21 cellular contexts compared by ENCODE assay signal in the genomic region with DNA sequence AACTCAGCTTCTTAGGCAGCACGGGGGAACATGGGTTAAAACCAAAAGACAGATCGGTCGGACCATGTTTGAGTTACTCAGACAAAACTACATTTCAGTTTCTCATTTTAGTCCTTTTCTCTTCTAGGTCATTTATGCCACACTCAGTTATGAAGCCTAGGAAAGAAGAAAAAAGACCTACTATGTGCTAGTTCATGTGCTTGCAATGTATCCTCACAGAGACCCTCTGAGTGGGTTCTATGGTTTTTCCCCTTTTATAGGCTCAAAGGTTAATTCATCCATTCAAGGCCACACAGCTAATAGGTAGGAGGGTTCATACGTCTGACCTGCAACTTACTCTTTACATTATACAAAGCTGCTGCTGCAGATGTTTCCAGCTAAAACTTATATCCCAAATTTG.
DNase-seq lines count a peak whose midpoint lies in the region; ATAC-seq, FAIRE-seq and TF ChIP-seq lines count a peak whose summit lies in the region.
"Had no signal": no experiment of that assay in that cellular context is flagged by ENCODE, and none has a peak within 500 bp of the region (broad histone marks: within the 10 kb centered on the region; RNA-seq: fewer than 3 reads in every experiment).

No MANE protein-coding gene starts in this region.

- peak overlapping the region; percentile 28 for H3K4me3 ChIP-seq in Jurkat, Clone E6-1 (ENCODE audit: low read length)
- no peak overlapping the region for H3K4me3 ChIP-seq in GM12878
- no peak overlapping the region for H3K4me3 ChIP-seq in psoas muscle
- H3K4me3 ChIP-seq in A673 (ENCODE audit: low read depth, low read length, poor library complexity, severe bottlenecking), result no peak overlapping the region
- H3K4me3 ChIP-seq: coronary artery, mucosa of descending colon had no signal

- intact Hi-C loops in CD4-positive, alpha-beta T cell (cut with DNase I, micrococcal nuclease), result loop anchor here in 1 of 2 experiments (5.0 kb wide), 1 partner anchor 186 kb away; no protein-coding TSS in a partner anchor
- intact Hi-C loops in GM12878 (cut with micrococcal nuclease; ENCODE audit: unreplicated experiment), result loop anchor here (10.0 kb wide), 2 partner anchors 102 to 178 kb away; a partner anchor contains a TSS
- intact Hi-C loops in psoas muscle (cut with DNase I), result loop anchor here in 1 of 2 donors (10.0 kb wide), 2 partner anchors 178 to 352 kb away; a partner anchor contains a TSS
- intact Hi-C loops in A673 (cut with micrococcal nuclease; ENCODE audit: unreplicated experiment), result no loop called here

- DNase-seq in CD4-positive, alpha-beta T cell, result no peak
- DNase-seq in Jurkat, Clone E6-1 (ENCODE audit: low read depth, low spot score), result no peak
- DNase-seq in GM12878 (ENCODE audit: low read depth, low spot score) (no peak), psoas muscle (no peak), GM20000 (ENCODE audit: low spot score) (no peak), ecto neural progenitor cell (ENCODE audit: low spot score) (no peak), A673 (ENCODE audit: low spot score) (no peak)
- DNase-seq: activated B cell treated with CpG ODN at 0.5 μM for 24 hours; activated naive CD4-positive, alpha-beta T cell treated with Interleukin-2 at 50 U/mL for 16 hours; brain microvascular endothelial cell; DMS 273 treated with DMSO at 0.1 percent for 48 hours; left cardiac atrium; mucosa of descending colon; NCI-H2171; NCI-H748 treated with DMSO at 0.1 percent for 48 hours; occipital lobe; SIG-M5; stimulated activated CD4-positive, alpha-beta T cell treated with anti-CD3 and anti-CD28 coated beads, Interleukin-1b, Interleukin-23, amount 100 ng/mL, for 48 hours had no signal

- in situ Hi-C loops in GM12878 (cut with MboI), result no loop called here

- 78% methylated on average over 4 of the region's 4 CpGs for WGBS in GM12878 (ENCODE audit: insufficient coverage, insufficient replicate concordance, low lambda C conversion rate, missing lambda C conversion rate)
- WGBS in psoas muscle, 3 donors, result 82 to 97% (median 93%) methylated on average over 4 of the region's 4 CpGs

- H3K4me1 ChIP-seq in GM12878 (ENCODE audit: control insufficient read depth, insufficient read depth, low read length), result peaks cover 11% of the 10 kb centered on the region
- H3K4me1 ChIP-seq in psoas muscle, result peaks cover 10% of the 10 kb centered on the region
- H3K4me1 ChIP-seq in A673 (ENCODE audit: insufficient read depth, low read length, poor library complexity, severe bottlenecking), result peaks cover 8% of the 10 kb centered on the region

- BruUV-seq in GM12878 (replicated peaks; lab: Mats Ljungman, UMichigan) (no TSS peak), A673 (replicated peaks; lab: Mats Ljungman, UMichigan) (no TSS peak)

- no peak for FAIRE-seq in GM12878 (lab: Jason Lieb, UNC)
- FAIRE-seq: GM12892 had no signal

- H3K27ac Mint-ChIP-seq in CD4-positive, alpha-beta T cell, result peak overlapping the region; percentile 86
- H3K27ac Mint-ChIP-seq: activated B cell treated with CpG ODN at 0.5 μM for 24 hours had no signal

- no peak overlapping the region for H3K9ac ChIP-seq in GM12878 (ENCODE audit: control insufficient read depth, insufficient read depth, low read length)

- SMC1A ChIA-PET in GM12878 (lab: Charles Lee; ENCODE audit: uncharacterized antibody, unreplicated experiment), result interaction anchor here (0.7 to 1.4 kb wide), 3 partner anchors 37 to 172 kb away, joined by 3 to 4 read pairs (median 3); no protein-coding TSS in a partner anchor

- no peaks in the 10 kb centered on the region for H3K27me3 ChIP-seq in CD4-positive, alpha-beta T cell (ENCODE audit: control insufficient read depth, insufficient read depth, low read length)
- H3K27me3 ChIP-seq in GM12878 (replicated peaks in 1 of 2; ENCODE audit: control insufficient read depth in 2 of 2, insufficient read depth in 2 of 2, low read length in 1 of 2) (no peaks in the 10 kb centered on the region), psoas muscle (ENCODE audit: insufficient read depth in 3 of 3, low read length in 2 of 3) (no peaks in the 10 kb centered on the region), A673 (replicated peaks; ENCODE audit: insufficient read depth, low read depth, low read length, poor library complexity) (no peaks in the 10 kb centered on the region)
- H3K27me3 ChIP-seq: brain microvascular endothelial cell had no signal

- CTCF ChIA-PET in CD4-positive, alpha-beta T cell (lab: Charles Lee), result no interaction called here
- CTCF ChIA-PET in GM12878 (lab: Yijun Ruan, JAX), result no interaction called here
- CTCF ChIA-PET in A673 (lab: Charles Lee), result no interaction called here

- no peak for TF ChIP-seq EP300 in GM12878 (IDR thresholded peaks at IDR 0.05; ENCODE audit: borderline replicate concordance in 1 of 2, control insufficient read depth in 1 of 2, low read depth in 2 of 2, low read length in 2 of 2)

- RAD21 ChIA-PET in GM12878 (lab: Charles Lee; ENCODE audit: unreplicated experiment), result no interaction called here

- ATAC-seq in CD4-positive, alpha-beta T cell (ENCODE audit: poor library complexity), result no peak
- ATAC-seq in GM12878 (no peak), psoas muscle (no peak)
- ATAC-seq: left cardiac atrium, mucosa of descending colon, sciatic nerve had no signal

- no peak overlapping the region for H3K4me2 ChIP-seq in GM12878 (ENCODE audit: control insufficient read depth, insufficient read depth)

- no peaks in the 10 kb centered on the region for H3K9me3 ChIP-seq in CD4-positive, alpha-beta T cell (ENCODE audit: control insufficient read depth, low read length)
- H3K9me3 ChIP-seq in GM12878 (replicated peaks; ENCODE audit: control insufficient read depth, insufficient read depth, low read length) (no peaks in the 10 kb centered on the region), psoas muscle (no peaks in the 10 kb centered on the region), A673 (ENCODE audit: low read depth, low read length, poor library complexity, severe bottlenecking) (no peaks in the 10 kb centered on the region)
- H3K9me3 ChIP-seq: mucosa of descending colon had no signal

- H4K20me1 ChIP-seq in GM12878 (ENCODE audit: control insufficient read depth, insufficient read depth), result no peaks in the 10 kb centered on the region

- no peak overlapping the region for H3K27ac ChIP-seq in CD4-positive, alpha-beta T cell (ENCODE audit: low read depth, low read length)
- H3K27ac ChIP-seq in GM12878 (ENCODE audit: control insufficient read depth, insufficient read depth), result no peak overlapping the region
- H3K27ac ChIP-seq in psoas muscle, result peak overlapping the region; percentile 11
- no peak overlapping the region for H3K27ac ChIP-seq in A673 (ENCODE audit: low read depth, low read length, poor library complexity, severe bottlenecking)
- H3K27ac ChIP-seq: brain microvascular endothelial cell had no signal

- peaks cover 50% of the 10 kb centered on the region for H3K4me1 Mint-ChIP-seq in CD4-positive, alpha-beta T cell (ENCODE audit: low read depth)

- H3K4me3 Mint-ChIP-seq in CD4-positive, alpha-beta T cell, result peak overlapping the region; percentile 53
- H3K4me3 Mint-ChIP-seq: activated B cell treated with CpG ODN at 0.5 μM for 24 hours had no signal

- POLR2A ChIA-PET in CD4-positive, alpha-beta T cell (lab: Charles Lee), result interaction anchor here (1.2 kb wide), 1 partner anchor 104 kb away, joined by 3 read pairs; no protein-coding TSS in a partner anchor
- POLR2A ChIA-PET in GM12878 (lab: Charles Lee), result interaction anchor here (1.4 kb wide), 1 partner anchor 35 kb away, joined by 3 read pairs; no protein-coding TSS in a partner anchor
- POLR2A ChIA-PET in A673 (lab: Charles Lee; ENCODE audit: low non-redundant PET), result no interaction called here

- no peak for TF ChIP-seq CTCF in CD4-positive, alpha-beta T cell (IDR thresholded peaks at IDR 0.05)
- TF ChIP-seq CTCF in GM12878 (IDR thresholded peaks at IDR 0.05 in 2 of 3, conservative IDR thresholded peaks at IDR 0.05 in 1 of 3; ENCODE audit: control insufficient read depth in 2 of 3, extremely low read depth in 1 of 3, insufficient read depth in 1 of 3, low read depth in 3 of 3, low read length in 3 of 3), result no peak
- TF ChIP-seq CTCF in psoas muscle (IDR thresholded peaks at IDR 0.05), result no peak
- TF ChIP-seq CTCF in GM20000 (IDR thresholded peaks at IDR 0.05; ENCODE audit: extremely low read depth, missing control alignments), result no peak
- no peak for TF ChIP-seq CTCF in A673 (conservative IDR thresholded peaks at IDR 0.05; ENCODE audit: low read depth, low read length)

- H3K9me3 Mint-ChIP-seq in CD4-positive, alpha-beta T cell, result no peaks in the 10 kb centered on the region
- H3K9me3 Mint-ChIP-seq: activated B cell treated with CpG ODN at 0.5 μM for 24 hours had no signal

- no peaks in the 10 kb centered on the region for H3K79me2 ChIP-seq in GM12878 (ENCODE audit: control insufficient read depth, insufficient read depth, low read length)

- no peak overlapping the region for H2AFZ ChIP-seq in GM12878 (ENCODE audit: control insufficient read depth, low read depth, low read length)

- no peaks in the 10 kb centered on the region for H3K36me3 Mint-ChIP-seq in CD4-positive, alpha-beta T cell (ENCODE audit: low read depth)

- no peaks in the 10 kb centered on the region for H3K27me3 Mint-ChIP-seq in CD4-positive, alpha-beta T cell
- H3K27me3 Mint-ChIP-seq: activated B cell treated with CpG ODN at 0.5 μM for 24 hours had no signal

- H3K36me3 ChIP-seq in GM12878 (ENCODE audit: control insufficient read depth in 2 of 2, insufficient read depth in 2 of 2, low read length in 1 of 2), result no peaks in the 10 kb centered on the region
- H3K36me3 ChIP-seq in psoas muscle (ENCODE audit: insufficient read depth in 1 of 2, low read depth in 1 of 2), result no peaks in the 10 kb centered on the region
- no peaks in the 10 kb centered on the region for H3K36me3 ChIP-seq in A673 (ENCODE audit: insufficient read depth, low read length, poor library complexity, severe bottlenecking)
- H3K36me3 ChIP-seq: brain microvascular endothelial cell had no signal

- no peak for TF ChIP-seq RAD21 in GM12878 (IDR thresholded peaks at IDR 0.05; ENCODE audit: insufficient read depth, low read depth, low read length)

- no peak for TF ChIP-seq POLR2A in GM12878 (IDR thresholded peaks at IDR 0.05; ENCODE audit: low read depth, low read length)

TF ChIP-seq in GM12878, 131 proteins besides CTCF, POLR2A, EP300 and RAD21:
- no peak for TF ChIP-seq CEBPB (IDR thresholded peaks at IDR 0.05; ENCODE audit: borderline replicate concordance in 1 of 2, low read depth in 2 of 2, low read length in 2 of 2)
- peak; percentile 24; the same call in 1 of the 2 replicates for TF ChIP-seq DPF2 (IDR thresholded peaks at IDR 0.05)
TF ChIP-seq in GM12878: peak in this region for 1.
